8 cellular contexts compared by ENCODE assay signal in the genomic region with DNA sequence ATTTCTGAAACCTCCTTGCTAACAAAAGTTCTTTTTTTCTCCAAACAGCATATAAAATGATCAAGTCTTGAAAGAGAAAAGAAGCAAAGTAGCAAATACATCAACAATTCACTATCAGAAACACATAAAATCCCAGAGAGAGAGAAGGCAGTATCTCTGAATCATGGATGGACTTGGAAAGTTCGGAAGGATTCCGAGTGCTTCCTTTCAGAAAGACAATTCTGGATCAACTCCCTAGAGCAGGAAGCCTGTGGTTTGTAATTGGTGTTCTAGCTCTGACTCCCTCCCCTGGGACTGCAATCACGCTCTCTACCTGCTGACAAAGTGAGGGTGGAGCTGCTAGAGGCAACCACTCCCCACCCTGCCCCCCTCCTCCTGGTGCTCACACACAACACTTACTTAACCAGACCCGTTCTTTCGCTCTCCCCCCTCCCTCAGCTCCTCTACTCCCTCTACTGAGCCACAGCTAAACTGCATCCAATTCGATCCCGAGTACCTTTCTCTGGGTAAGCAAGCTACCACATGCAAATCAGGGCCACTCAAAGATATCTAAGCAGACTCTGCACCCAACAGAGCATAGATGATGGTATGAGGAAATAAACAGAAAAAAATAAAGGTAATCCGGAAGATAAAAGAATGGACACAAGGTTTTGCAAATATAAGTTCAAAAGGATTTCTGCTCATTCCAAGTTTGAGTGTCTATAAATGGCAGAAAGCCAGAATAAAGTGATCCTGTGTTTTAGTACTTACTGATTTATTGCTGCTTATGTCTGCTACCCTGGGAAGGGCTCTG. TPM values are rescaled to one million over a fixed set of nuclear protein-coding genes. Genes with fewer than 3 reads are reported as not detected.
A peak's percentile ranks its signal among the peaks of the same experiment; 100 is the strongest.
DNase-seq lines count a peak whose midpoint lies in the region; ATAC-seq, FAIRE-seq and TF ChIP-seq lines count a peak whose summit lies in the region.

A gene (minus strand): TSS at position 235 of the 793 bp plus-strand sequence. CDS start 1,957 bp downstream, outside the sequence.

- no peaks in the 10 kb centered on the region for H3K4me1 ChIP-seq in endothelial cell of umbilical vein (ENCODE audit: control insufficient read depth, extremely low read depth, insufficient read depth, low read length)

- intact Hi-C loops in endothelial cell of umbilical vein (cut with micrococcal nuclease): loop anchor here (1.0 kb wide), 3 partner anchors 65 to 113 kb away; a partner anchor contains a TSS

- no peaks in the 10 kb centered on the region for H4K20me1 ChIP-seq in endothelial cell of umbilical vein (replicated peaks; ENCODE audit: control insufficient read depth, extremely low read depth, insufficient read depth, low read length)

- no peaks in the 10 kb centered on the region for H3K36me3 ChIP-seq in endothelial cell of umbilical vein (ENCODE audit: control insufficient read depth in 2 of 2, extremely low read depth in 1 of 2, insufficient read depth in 2 of 2, low read length in 2 of 2)

- peak; percentile 89 for DNase-seq in D341Med (ENCODE audit: low spot score)
- peak; percentile 91 for DNase-seq in HT1080 (ENCODE audit: low read depth)
- DNase-seq in NOMO-1 (lab: John Stamatoyannopoulos, UW; ENCODE audit: unreplicated experiment in 2 of 2): peak; percentile 84 to 88
- DNase-seq in activated CD8-positive, alpha-beta memory T cell treated with anti-CD3 and anti-CD28 coated beads, Interleukin-2, amount 50 U/mL, for 1 hour (ENCODE audit: extremely low read depth): peak; percentile 78
- DNase-seq in endothelial cell of umbilical vein (ENCODE audit: low read depth, low spot score): peak; percentile 88
- DNase-seq in midbrain (lab: John Stamatoyannopoulos, UW): peak; percentile 81
- peak; percentile 74 to 79 for DNase-seq in stimulated activated CD8-positive, alpha-beta memory T cell treated with anti-CD3 and anti-CD28 coated beads, Interleukin-15, amount 100 ng/mL, for 48 hours (ENCODE audit: low read depth in 2 of 2)

- peak within 1 kb of the TSS; percentile 50 for H3K4me2 ChIP-seq in endothelial cell of umbilical vein (ENCODE audit: insufficient read depth, low read length)

- H3K27me3 ChIP-seq in endothelial cell of umbilical vein (ENCODE audit: control insufficient read depth in 2 of 2, insufficient read depth in 2 of 2, low read length in 2 of 2): peaks cover 10 to 50% of the 10 kb centered on the region in 2 experiments

- no peaks in the 10 kb centered on the region for H3K9me3 ChIP-seq in endothelial cell of umbilical vein (replicated peaks; ENCODE audit: control insufficient read depth, insufficient read depth, low read length)

- no peaks in the 10 kb centered on the region for H3K9me1 ChIP-seq in endothelial cell of umbilical vein (replicated peaks; ENCODE audit: control insufficient read depth, extremely low read depth, insufficient read depth, low read length)

- peak; percentile 60 to 81 for TF ChIP-seq CTCF in endothelial cell of umbilical vein (IDR thresholded peaks at IDR 0.05; ENCODE audit: extremely low read depth in 1 of 2, insufficient read depth in 1 of 2, low read depth in 1 of 2, low read length in 2 of 2)

- dilution Hi-C loops in endothelial cell of umbilical vein (cut with MboI; ENCODE audit: extremely low pct_ligation_motif_present, low sequenced_read_pairs): no loop called here

- no peak within 1 kb of the TSS for H3K9ac ChIP-seq in endothelial cell of umbilical vein (replicated peaks; ENCODE audit: extremely low read depth, insufficient read depth, low read length)

- H2AFZ ChIP-seq in endothelial cell of umbilical vein (ENCODE audit: low read depth, low read length): peak within 1 kb of the TSS; percentile 89

- H3K4me3 ChIP-seq in endothelial cell of umbilical vein (replicated peaks in 1 of 3; ENCODE audit: insufficient read depth in 1 of 3, low read depth in 1 of 3, low read length in 3 of 3): no peak within 1 kb of the TSS

- peak; percentile 86 for FAIRE-seq in endothelial cell of umbilical vein (lab: Jason Lieb, UNC)

- POLR2A ChIA-PET in endothelial cell of umbilical vein (lab: Charles Lee): interaction anchor here (1.0 kb wide), 1 partner anchor 65 kb away, joined by 5 read pairs; a partner anchor contains a TSS

- peak; percentile 87 for ATAC-seq in GM21381 (IDR thresholded peaks at IDR 0.05; ENCODE audit: unreplicated experiment)

- no TSS peak for BruUV-seq in endothelial cell of umbilical vein (replicated peaks; lab: Mats Ljungman, UMichigan)

- TF ChIP-seq POLR2A in endothelial cell of umbilical vein (IDR thresholded peaks at IDR 0.05; ENCODE audit: low read depth, low read length): no peak

- no peaks in the 10 kb centered on the region for H3K79me2 ChIP-seq in endothelial cell of umbilical vein (ENCODE audit: control insufficient read depth, insufficient read depth, low read length)

- CTCF ChIA-PET in endothelial cell of umbilical vein (lab: Charles Lee): interaction anchor here (0.6 to 3.9 kb wide), 27 partner anchors 9 to 295 kb away, joined by 3 to 79 read pairs (median 6); a partner anchor contains a TSS

- H3K27ac ChIP-seq in endothelial cell of umbilical vein (ENCODE audit: insufficient read depth, low read depth, low read length): no peak within 1 kb of the TSS

TF ChIP-seq in endothelial cell of umbilical vein, 7 proteins besides CTCF, POLR2A, EP300 and RAD21:
- TF ChIP-seq GATA2 (IDR thresholded peaks at IDR 0.05; ENCODE audit: insufficient read depth, insufficient read length, low read depth, low read length) (no peak), POLR2AphosphoS5 (IDR thresholded peaks at IDR 0.05; ENCODE audit: insufficient read depth, low read depth, low read length) (no peak), EZH2 (IDR thresholded peaks at IDR 0.05; ENCODE audit: borderline replicate concordance, low read depth, low read length, severe bottlenecking) (no peak), FOS (IDR thresholded peaks at IDR 0.05; ENCODE audit: borderline replicate concordance, insufficient read depth, low read length) (no peak), MYC (IDR thresholded peaks at IDR 0.05; ENCODE audit: low read depth, low read length) (no peak), JUN (IDR thresholded peaks at IDR 0.05; ENCODE audit: borderline replicate concordance, insufficient read depth, insufficient read length, low read depth) (no peak)
- TF ChIP-seq, protein P1, sequence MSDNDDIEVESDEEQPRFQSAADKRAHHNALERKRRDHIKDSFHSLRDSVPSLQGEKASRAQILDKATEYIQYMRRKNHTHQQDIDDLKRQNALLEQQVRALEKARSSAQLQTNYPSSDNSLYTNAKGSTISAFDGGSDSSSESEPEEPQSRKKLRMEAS (IDR thresholded peaks at IDR 0.05; ENCODE audit: insufficient read depth, insufficient read length): no peak

RNA-seq across cellular contexts. Expression of the gene that starts here (rescaled TPM):
- 0.14 TPM in 1 of 2 replicates, not detected in the other for total RNA-seq in HT1080 (2014; rRNA removed; shearing (Covaris generic))
- 0.09 and 0.66 TPM in 2 replicates for polyA plus RNA-seq in HT1080 (2015; cell fraction: cytosol; rRNA removed)
- 0.39 and 0.41 TPM in 2 replicates for polyA plus RNA-seq in HT1080 (2015; cell fraction: nucleus; rRNA removed)
- not detected in 2 replicates for total RNA-seq in endothelial cell of umbilical vein
- polyA plus RNA-seq in endothelial cell of umbilical vein: 0.03 TPM in 1 of 2 replicates, not detected in the other
- polyA plus RNA-seq in endothelial cell of umbilical vein (2011; cell fraction: cytosol; rRNA removed): not detected in 2 replicates
- 0.03 TPM in 1 of 2 replicates, not detected in the other for polyA plus RNA-seq in endothelial cell of umbilical vein (2011; cell fraction: nucleus; rRNA removed)
- polyA plus RNA-seq in endothelial cell of umbilical vein (2012): not detected in 2 replicates
- 0.06 TPM in 1 of 2 replicates, not detected in the other for polyA minus RNA-seq in endothelial cell of umbilical vein
- not detected for polyA minus RNA-seq in endothelial cell of umbilical vein (2011; cell fraction: cytosol; rRNA and poly(A)+ RNA removed)
- 0.05 TPM in 1 of 2 replicates, not detected in the other for polyA minus RNA-seq in endothelial cell of umbilical vein (2011; cell fraction: nucleus; rRNA and poly(A)+ RNA removed)

Comparison
In these comparisons a context has a peak if more than half of its experiments do, and no peak if none do; other contexts are left out.
1. Peak in DNase-seq in HT1080; RNA of the gene not detected or under 1 TPM.
2. Peak in DNase-seq and H3K4me2 ChIP-seq in endothelial cell of umbilical vein; RNA of the gene not detected or under 1 TPM.